Comparison of ENCODE assay signal across 12 cellular contexts in the genomic region with DNA sequence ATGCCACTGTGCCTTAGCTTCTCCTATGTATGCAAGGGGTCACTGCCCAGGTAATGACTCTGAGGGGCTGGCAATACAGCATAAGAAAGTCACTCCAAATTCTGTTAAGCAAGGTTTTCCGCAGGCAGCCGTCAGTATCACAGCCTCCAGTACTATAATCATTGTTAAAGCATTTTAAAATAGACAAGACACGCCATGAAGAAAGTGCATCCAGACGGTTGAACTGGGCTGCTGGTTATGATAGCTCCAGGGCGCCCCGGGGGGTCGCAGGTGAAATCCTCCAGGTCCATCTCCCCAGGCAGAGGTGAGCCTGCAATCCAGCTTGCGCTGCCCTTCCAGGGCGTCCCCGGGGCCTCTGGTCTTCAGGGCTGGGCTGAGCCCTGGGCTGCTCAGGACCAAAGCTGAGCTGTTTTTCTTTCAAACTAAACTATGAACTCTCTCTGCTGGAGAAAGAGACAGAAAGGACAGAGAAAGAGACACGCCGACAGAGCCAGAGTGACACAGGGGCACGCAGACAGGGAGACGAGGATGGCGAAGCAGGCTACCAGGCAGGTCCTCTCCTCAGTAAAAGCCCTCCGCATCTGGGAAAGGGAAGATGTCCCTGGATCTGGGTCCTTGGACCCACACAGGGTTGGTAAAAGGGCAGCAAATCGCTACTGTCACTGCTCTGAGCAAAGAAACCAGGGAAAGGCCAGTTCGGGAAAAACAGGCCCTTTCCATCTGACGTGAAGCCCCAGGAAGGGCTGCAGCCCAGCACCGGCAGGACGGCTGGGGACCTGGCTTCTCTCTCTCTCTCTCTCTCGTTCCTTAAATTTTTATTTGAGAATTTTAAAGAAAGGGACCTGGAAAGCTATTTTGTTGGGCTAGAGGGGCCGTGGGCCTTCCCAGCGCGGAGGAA. TPM values are rescaled to one million over a fixed set of nuclear protein-coding genes. Genes with fewer than 3 reads are reported as not detected.
DNase-seq lines count a peak whose midpoint lies in the region; TF ChIP-seq lines count a peak whose summit lies in the region.
"Had no signal": no experiment of that assay in that cellular context is flagged by ENCODE, and none has a peak within 500 bp of the region (broad histone marks: within the 10 kb centered on the region; RNA-seq: fewer than 3 reads in every experiment).

No MANE protein-coding gene starts in this region.

- H3K4me3 ChIP-seq in AG09309 (ENCODE audit: control insufficient read depth, low read depth, low read length) (peak overlapping the region; percentile 71), HUES6 (ENCODE audit: low read depth, low read length) (peak overlapping the region; percentile 62), fibroblast of pulmonary artery (replicated peaks; ENCODE audit: low read depth, low read length) (peak overlapping the region; percentile 83), prostate gland (peak overlapping the region; percentile 48 to 54), OCI-LY7 (ENCODE audit: low read depth, low read length, poor library complexity, severe bottlenecking) (no peak overlapping the region)
- H3K4me3 ChIP-seq in CD8-positive, alpha-beta memory T cell (ENCODE audit: low read length) = no peak overlapping the region

- POLR2A ChIA-PET in OCI-LY7 (lab: Charles Lee) = no interaction called here
- POLR2A ChIA-PET in CD8-positive, alpha-beta memory T cell (lab: Charles Lee) = no interaction called here

- no peaks in the 10 kb centered on the region for H4K20me1 ChIP-seq in OCI-LY7 (ENCODE audit: insufficient read depth, low read length)

- H3K27ac ChIP-seq in HUES6 (ENCODE audit: low read depth, low read length) (no peak overlapping the region), prostate gland (peak overlapping the region; percentile 86), OCI-LY7 (ENCODE audit: low read depth, low read length, poor library complexity, severe bottlenecking) (no peak overlapping the region)
- H3K27ac ChIP-seq in CD8-positive, alpha-beta memory T cell (ENCODE audit: low read depth, low read length) = no peak overlapping the region

- no TSS peak for BruUV-seq in OCI-LY7 (replicated peaks; lab: Mats Ljungman, UMichigan)

- no peaks in the 10 kb centered on the region for H3K9me3 ChIP-seq in HUES6 (ENCODE audit: control insufficient read depth, insufficient read depth, low read depth, low read length)
- no peaks in the 10 kb centered on the region for H3K9me3 ChIP-seq in prostate gland
- H3K9me3 ChIP-seq in OCI-LY7 (ENCODE audit: low read length) = no peaks in the 10 kb centered on the region
- H3K9me3 ChIP-seq in CD8-positive, alpha-beta memory T cell (ENCODE audit: low read length) = no peaks in the 10 kb centered on the region

- H3K9ac ChIP-seq in HUES6 (ENCODE audit: low read length) = no peak overlapping the region

- no peak overlapping the region for H2AFZ ChIP-seq in OCI-LY7 (ENCODE audit: low read length)

- H3K4me1 Mint-ChIP-seq in CD8-positive, alpha-beta memory T cell = peaks cover 0 to 4% (median 0%) of the 10 kb centered on the region in 3 donors

- H3K27me3 ChIP-seq in HUES6 (ENCODE audit: control insufficient read depth, insufficient read depth, low read length) (peaks cover 72% of the 10 kb centered on the region), prostate gland (replicated peaks; ENCODE audit: insufficient read depth) (peaks cover 11% of the 10 kb centered on the region)
- H3K27me3 ChIP-seq in CD8-positive, alpha-beta memory T cell (ENCODE audit: insufficient read depth, low read length, poor library complexity, severe bottlenecking) = peaks cover 14% of the 10 kb centered on the region

- TF ChIP-seq CTCF in AG09309 (IDR thresholded peaks at IDR 0.05; ENCODE audit: control insufficient read depth, insufficient read depth, low read depth, low read length, missing control alignments) (no peak), fibroblast of pulmonary artery (IDR thresholded peaks at IDR 0.05; ENCODE audit: low read length, missing control alignments) (no peak), prostate gland (IDR thresholded peaks at IDR 0.05) (no peak), OCI-LY7 (conservative IDR thresholded peaks at IDR 0.05; ENCODE audit: low read length) (no peak), GM10266 (IDR thresholded peaks at IDR 0.05; ENCODE audit: control insufficient read depth, insufficient read depth, low read depth, missing control alignments) (no peak)

- 70% methylated on average over 25 of the region's 25 CpGs for WGBS in prostate gland

- H3K4me1 ChIP-seq in HUES6 (ENCODE audit: control insufficient read depth, insufficient read depth, low read length) (0 out of 2 replicates have a peak, but pooled peaks cover 8% of the 10 kb centered on the region), prostate gland (replicated peaks) (no peaks in the 10 kb centered on the region), OCI-LY7 (ENCODE audit: insufficient read depth, low read length, poor library complexity, severe bottlenecking) (no peaks in the 10 kb centered on the region)
- H3K4me1 ChIP-seq in CD8-positive, alpha-beta memory T cell (ENCODE audit: insufficient read depth, low read length) = no peaks in the 10 kb centered on the region

- no peaks in the 10 kb centered on the region for H3K79me2 ChIP-seq in OCI-LY7 (ENCODE audit: insufficient read depth, low read depth, low read length)

- H3K9me3 Mint-ChIP-seq in CD8-positive, alpha-beta memory T cell = no peaks in the 10 kb centered on the region

- peaks cover 38 to 59% of the 10 kb centered on the region in 2 donors for H3K27me3 Mint-ChIP-seq in CD8-positive, alpha-beta memory T cell

- H3K4me2 ChIP-seq in OCI-LY7 (ENCODE audit: low read length) = no peak overlapping the region

- CTCF ChIA-PET in OCI-LY7 (lab: Charles Lee; ENCODE audit: unreplicated experiment) = no interaction called here
- CTCF ChIA-PET in CD8-positive, alpha-beta memory T cell (lab: Charles Lee) = no interaction called here

- no peaks in the 10 kb centered on the region for H3K36me3 Mint-ChIP-seq in CD8-positive, alpha-beta memory T cell

- H3K9me2 ChIP-seq in OCI-LY7 (ENCODE audit: insufficient read depth, low read length) = no peaks in the 10 kb centered on the region

- H3K4me3 Mint-ChIP-seq in CD8-positive, alpha-beta memory T cell = peak overlapping the region in 3 of 7 donors; percentile 20 to 61 (median 49)

- no peak overlapping the region for H3K27ac Mint-ChIP-seq in CD8-positive, alpha-beta memory T cell

- no peak for TF ChIP-seq POLR2A in prostate gland (IDR thresholded peaks at IDR 0.05)

- DNase-seq in AG09309 (ENCODE audit: low read depth) = no peak
- no peak for DNase-seq in fibroblast of pulmonary artery (ENCODE audit: low read depth)
- no peak for DNase-seq in prostate gland (ENCODE audit: low spot score)
- no peak for DNase-seq in OCI-LY7 (ENCODE audit: low spot score)
- no peak for DNase-seq in CD8-positive, alpha-beta memory T cell
- DNase-seq in GM10266 (ENCODE audit: extremely low spot score) = no peak
- DNase-seq in activated CD4-positive, alpha-beta T cell treated with anti-CD3 and anti-CD28 coated beads for 1 hour = no peak
- DNase-seq: activated CD4-positive, alpha-beta T cell treated with anti-CD3 and anti-CD28 coated beads, Interleukin-2, amount 50 U/mL, for 4 hours; hippocampal formation; substantia nigra; T-helper 9 cell had no signal

- no peaks in the 10 kb centered on the region for H3K36me3 ChIP-seq in HUES6 (ENCODE audit: control insufficient read depth, insufficient read depth, low read length)
- H3K36me3 ChIP-seq in prostate gland = no peaks in the 10 kb centered on the region
- H3K36me3 ChIP-seq in OCI-LY7 (ENCODE audit: insufficient read depth, low read length) = no peaks in the 10 kb centered on the region
- no peaks in the 10 kb centered on the region for H3K36me3 ChIP-seq in CD8-positive, alpha-beta memory T cell (ENCODE audit: insufficient read depth, low read length)

- intact Hi-C loops in prostate gland (cut with DNase I) (loop anchor here (5.0 kb wide), 2 partner anchors 101 to 119 kb away; no protein-coding TSS in a partner anchor), OCI-LY7 (cut with micrococcal nuclease; ENCODE audit: unreplicated experiment) (no loop called here)

RNA-seq across cellular contexts. Expression of gene TWIST2, which starts 2.1 kb away (rescaled TPM):
- total RNA-seq in prostate gland (10 to 100 TPM; 23.5 to 52.9 TPM), OCI-LY7 (2022) (not detected in 2 replicates)
- not detected in 2 replicates for total RNA-seq in OCI-LY7 (2014; rRNA removed; shearing (Covaris generic))
- not detected for total RNA-seq in CD8-positive, alpha-beta memory T cell
- not detected for polyA plus RNA-seq in CD8-positive, alpha-beta memory T cell

Comparison
In these comparisons a context has a peak if more than half of its experiments do, and no peak if none do; other contexts are left out.
1. H3K4me3 ChIP-seq: peak in AG09309 (single experiment), HUES6 (single experiment), fibroblast of pulmonary artery (single experiment) and prostate gland (2 of 2); none in OCI-LY7 (single experiment) and CD8-positive, alpha-beta memory T cell (single experiment).
2. H3K27ac ChIP-seq: peak in prostate gland (2 of 2); none in HUES6 (single experiment), OCI-LY7 (single experiment) and CD8-positive, alpha-beta memory T cell (single experiment).
3. RNA of gene TWIST2, which starts 2.1 kb away (total RNA-seq): 23.5 to 52.9 TPM in prostate gland; not detected in OCI-LY7 and not detected in CD8-positive, alpha-beta memory T cell; every median in the first group is over 10 times any median in the second.